In the genomic region with DNA sequence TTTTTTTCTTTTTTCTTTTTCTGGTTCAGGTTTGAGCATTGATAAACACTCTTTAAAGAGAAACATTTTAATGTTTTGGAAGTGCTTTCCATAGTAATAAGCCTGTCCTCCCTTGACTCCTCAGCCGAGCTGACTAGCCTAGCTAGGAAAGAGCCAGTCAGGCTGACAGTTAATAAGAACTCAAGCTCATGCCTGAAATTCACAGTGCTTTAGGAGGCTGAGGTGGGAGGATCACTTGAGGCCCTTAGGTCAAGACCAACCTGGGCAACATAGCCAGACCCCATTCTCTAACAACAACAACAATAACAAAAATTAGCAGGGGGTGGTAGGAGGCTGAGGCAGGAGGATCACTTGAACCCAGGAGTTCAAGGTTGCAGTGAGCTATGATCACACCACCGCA, we compare ENCODE assay signal across 1 cellular context.
TF ChIP-seq lines count a peak whose summit lies in the region.

No MANE protein-coding gene starts in this region.

TF ChIP-seq in GM23338, 12 proteins besides CTCF, POLR2A, EP300 and RAD21 (continued from another document):
- TF ChIP-seq, protein P1, sequence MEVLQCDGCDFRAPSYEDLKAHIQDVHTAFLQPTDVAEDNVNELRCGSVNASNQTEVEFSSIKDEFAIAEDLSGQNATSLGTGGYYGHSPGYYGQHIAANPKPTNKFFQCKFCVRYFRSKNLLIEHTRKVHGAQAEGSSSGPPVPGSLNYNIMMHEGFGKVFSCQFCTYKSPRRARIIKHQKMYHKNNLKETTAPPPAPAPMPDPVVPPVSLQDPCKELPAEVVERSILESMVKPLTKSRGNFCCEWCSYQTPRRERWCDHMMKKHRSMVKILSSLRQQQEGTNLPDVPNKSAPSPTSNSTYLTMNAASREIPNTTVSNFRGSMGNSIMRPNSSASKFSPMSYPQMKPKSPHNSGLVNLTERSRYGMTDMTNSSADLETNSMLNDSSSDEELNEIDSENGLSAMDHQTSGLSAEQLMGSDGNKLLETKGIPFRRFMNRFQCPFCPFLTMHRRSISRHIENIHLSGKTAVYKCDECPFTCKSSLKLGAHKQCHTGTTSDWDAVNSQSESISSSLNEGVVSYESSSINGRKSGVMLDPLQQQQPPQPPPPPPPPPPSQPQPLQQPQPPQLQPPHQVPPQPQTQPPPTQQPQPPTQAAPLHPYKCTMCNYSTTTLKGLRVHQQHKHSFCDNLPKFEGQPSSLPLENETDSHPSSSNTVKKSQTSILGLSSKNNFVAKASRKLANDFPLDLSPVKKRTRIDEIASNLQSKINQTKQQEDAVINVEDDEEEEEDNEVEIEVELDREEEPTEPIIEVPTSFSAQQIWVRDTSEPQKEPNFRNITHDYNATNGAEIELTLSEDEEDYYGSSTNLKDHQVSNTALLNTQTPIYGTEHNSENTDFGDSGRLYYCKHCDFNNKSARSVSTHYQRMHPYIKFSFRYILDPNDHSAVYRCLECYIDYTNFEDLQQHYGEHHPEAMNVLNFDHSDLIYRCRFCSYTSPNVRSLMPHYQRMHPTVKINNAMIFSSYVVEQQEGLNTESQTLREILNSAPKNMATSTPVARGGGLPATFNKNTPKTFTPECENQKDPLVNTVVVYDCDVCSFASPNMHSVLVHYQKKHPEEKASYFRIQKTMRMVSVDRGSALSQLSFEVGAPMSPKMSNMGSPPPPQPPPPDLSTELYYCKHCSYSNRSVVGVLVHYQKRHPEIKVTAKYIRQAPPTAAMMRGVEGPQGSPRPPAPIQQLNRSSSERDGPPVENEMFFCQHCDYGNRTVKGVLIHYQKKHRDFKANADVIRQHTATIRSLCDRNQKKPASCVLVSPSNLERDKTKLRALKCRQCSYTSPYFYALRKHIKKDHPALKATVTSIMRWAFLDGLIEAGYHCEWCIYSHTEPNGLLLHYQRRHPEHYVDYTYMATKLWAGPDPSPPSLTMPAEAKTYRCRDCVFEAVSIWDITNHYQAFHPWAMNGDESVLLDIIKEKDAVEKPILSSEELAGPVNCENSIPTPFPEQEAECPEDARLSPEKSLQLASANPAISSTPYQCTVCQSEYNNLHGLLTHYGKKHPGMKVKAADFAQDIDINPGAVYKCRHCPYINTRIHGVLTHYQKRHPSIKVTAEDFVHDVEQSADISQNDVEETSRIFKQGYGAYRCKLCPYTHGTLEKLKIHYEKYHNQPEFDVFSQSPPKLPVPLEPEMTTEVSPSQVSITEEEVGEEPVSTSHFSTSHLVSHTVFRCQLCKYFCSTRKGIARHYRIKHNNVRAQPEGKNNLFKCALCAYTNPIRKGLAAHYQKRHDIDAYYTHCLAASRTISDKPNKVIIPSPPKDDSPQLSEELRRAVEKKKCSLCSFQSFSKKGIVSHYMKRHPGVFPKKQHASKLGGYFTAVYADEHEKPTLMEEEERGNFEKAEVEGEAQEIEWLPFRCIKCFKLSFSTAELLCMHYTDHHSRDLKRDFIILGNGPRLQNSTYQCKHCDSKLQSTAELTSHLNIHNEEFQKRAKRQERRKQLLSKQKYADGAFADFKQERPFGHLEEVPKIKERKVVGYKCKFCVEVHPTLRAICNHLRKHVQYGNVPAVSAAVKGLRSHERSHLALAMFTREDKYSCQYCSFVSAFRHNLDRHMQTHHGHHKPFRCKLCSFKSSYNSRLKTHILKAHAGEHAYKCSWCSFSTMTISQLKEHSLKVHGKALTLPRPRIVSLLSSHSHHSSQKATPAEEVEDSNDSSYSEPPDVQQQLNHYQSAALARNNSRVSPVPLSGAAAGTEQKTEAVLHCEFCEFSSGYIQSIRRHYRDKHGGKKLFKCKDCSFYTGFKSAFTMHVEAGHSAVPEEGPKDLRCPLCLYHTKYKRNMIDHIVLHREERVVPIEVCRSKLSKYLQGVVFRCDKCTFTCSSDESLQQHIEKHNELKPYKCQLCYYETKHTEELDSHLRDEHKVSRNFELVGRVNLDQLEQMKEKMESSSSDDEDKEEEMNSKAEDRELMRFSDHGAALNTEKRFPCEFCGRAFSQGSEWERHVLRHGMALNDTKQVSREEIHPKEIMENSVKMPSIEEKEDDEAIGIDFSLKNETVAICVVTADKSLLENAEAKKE (CRISPR knock-in tag; IDR thresholded peaks at IDR 0.05), result no peak
- TF ChIP-seq, protein P2, sequence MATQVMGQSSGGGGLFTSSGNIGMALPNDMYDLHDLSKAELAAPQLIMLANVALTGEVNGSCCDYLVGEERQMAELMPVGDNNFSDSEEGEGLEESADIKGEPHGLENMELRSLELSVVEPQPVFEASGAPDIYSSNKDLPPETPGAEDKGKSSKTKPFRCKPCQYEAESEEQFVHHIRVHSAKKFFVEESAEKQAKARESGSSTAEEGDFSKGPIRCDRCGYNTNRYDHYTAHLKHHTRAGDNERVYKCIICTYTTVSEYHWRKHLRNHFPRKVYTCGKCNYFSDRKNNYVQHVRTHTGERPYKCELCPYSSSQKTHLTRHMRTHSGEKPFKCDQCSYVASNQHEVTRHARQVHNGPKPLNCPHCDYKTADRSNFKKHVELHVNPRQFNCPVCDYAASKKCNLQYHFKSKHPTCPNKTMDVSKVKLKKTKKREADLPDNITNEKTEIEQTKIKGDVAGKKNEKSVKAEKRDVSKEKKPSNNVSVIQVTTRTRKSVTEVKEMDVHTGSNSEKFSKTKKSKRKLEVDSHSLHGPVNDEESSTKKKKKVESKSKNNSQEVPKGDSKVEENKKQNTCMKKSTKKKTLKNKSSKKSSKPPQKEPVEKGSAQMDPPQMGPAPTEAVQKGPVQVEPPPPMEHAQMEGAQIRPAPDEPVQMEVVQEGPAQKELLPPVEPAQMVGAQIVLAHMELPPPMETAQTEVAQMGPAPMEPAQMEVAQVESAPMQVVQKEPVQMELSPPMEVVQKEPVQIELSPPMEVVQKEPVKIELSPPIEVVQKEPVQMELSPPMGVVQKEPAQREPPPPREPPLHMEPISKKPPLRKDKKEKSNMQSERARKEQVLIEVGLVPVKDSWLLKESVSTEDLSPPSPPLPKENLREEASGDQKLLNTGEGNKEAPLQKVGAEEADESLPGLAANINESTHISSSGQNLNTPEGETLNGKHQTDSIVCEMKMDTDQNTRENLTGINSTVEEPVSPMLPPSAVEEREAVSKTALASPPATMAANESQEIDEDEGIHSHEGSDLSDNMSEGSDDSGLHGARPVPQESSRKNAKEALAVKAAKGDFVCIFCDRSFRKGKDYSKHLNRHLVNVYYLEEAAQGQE (IDR thresholded peaks at IDR 0.05; ENCODE audit: unreplicated experiment), result no peak
- no peak for TF ChIP-seq JUNB (IDR thresholded peaks at IDR 0.05; ENCODE audit: unreplicated experiment)
- no peak for TF ChIP-seq EZH2 (IDR thresholded peaks at IDR 0.05; ENCODE audit: low read depth, unreplicated experiment)
- TF ChIP-seq, protein P3, sequence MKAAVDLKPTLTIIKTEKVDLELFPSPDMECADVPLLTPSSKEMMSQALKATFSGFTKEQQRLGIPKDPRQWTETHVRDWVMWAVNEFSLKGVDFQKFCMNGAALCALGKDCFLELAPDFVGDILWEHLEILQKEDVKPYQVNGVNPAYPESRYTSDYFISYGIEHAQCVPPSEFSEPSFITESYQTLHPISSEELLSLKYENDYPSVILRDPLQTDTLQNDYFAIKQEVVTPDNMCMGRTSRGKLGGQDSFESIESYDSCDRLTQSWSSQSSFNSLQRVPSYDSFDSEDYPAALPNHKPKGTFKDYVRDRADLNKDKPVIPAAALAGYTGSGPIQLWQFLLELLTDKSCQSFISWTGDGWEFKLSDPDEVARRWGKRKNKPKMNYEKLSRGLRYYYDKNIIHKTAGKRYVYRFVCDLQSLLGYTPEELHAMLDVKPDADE (IDR thresholded peaks at IDR 0.05), result no peak
- no peak for TF ChIP-seq ZNF114 (CRISPR knock-in tag; IDR thresholded peaks at IDR 0.05)
